In the genomic region with DNA sequence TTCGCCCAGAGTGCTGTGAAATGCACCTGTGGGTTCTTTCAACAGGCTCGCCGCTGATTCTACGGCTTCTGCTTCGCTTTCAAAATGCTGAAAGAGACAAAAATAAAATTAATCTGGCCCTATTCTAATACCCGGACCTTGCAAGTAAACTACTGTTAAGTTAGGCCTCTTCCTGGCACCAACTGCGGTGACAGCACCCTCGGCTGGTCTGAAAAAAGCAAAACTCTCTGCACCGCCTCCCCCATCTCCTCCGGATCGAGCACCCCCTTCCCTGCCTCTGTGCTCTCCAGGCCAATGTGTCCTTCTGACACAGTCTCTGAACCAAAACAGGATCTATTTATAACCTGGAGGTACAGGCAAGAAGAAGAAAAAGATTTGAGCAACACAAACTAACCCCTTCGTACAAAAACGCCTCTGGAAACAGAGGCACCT, we compare ENCODE assay signal across 8 cellular contexts. TPM values are rescaled to one million over a fixed set of nuclear protein-coding genes. Genes with fewer than 3 reads are reported as not detected.
DNase-seq lines count a peak whose midpoint lies in the region; ATAC-seq, FAIRE-seq and TF ChIP-seq lines count a peak whose summit lies in the region.

No MANE protein-coding gene starts in this region.

- peaks cover 21 to 33% of the 10 kb centered on the region in 2 donors for H3K4me1 ChIP-seq in thoracic aorta (ENCODE audit: control insufficient read depth in 1 of 2, low read depth in 2 of 2)

- ATAC-seq in HG03135 (IDR thresholded peaks at IDR 0.05; ENCODE audit: unreplicated experiment): peak; percentile 23
- peak; percentile 42 for ATAC-seq in thoracic aorta (ENCODE audit: insufficient number of reproducible peaks, low FRiP score, low read depth)

- FAIRE-seq in GM18507 (lab: Jason Lieb, UNC): peak; percentile 66

- POLR2A ChIA-PET in AG04450 (lab: Yijun Ruan, JAX): interaction anchor here (0.6 kb wide), 1 partner anchor 16 kb away, joined by 4 read pairs; no protein-coding TSS in a partner anchor

- H3K36me3 ChIP-seq in thoracic aorta: peaks cover 4% of the 10 kb centered on the region

- H3K27me3 ChIP-seq in AG04450 (ENCODE audit: control insufficient read depth, insufficient read depth, low read length) (no peaks in the 10 kb centered on the region), thoracic aorta (replicated peaks; ENCODE audit: insufficient read depth) (no peaks in the 10 kb centered on the region)

- no peak for TF ChIP-seq CTCF in AG04450 (IDR thresholded peaks at IDR 0.05; ENCODE audit: low read depth, low read length)
- TF ChIP-seq CTCF in thoracic aorta (IDR thresholded peaks at IDR 0.05): no peak

- H3K4me3 ChIP-seq in AG04450 (ENCODE audit: low read depth, low read length): peak overlapping the region; percentile 89
- peak overlapping the region; percentile 88 for H3K4me3 ChIP-seq in thoracic aorta

- peak overlapping the region; percentile 85 for H3K27ac ChIP-seq in AG04450 (ENCODE audit: low read depth, low read length)
- peak overlapping the region; percentile 94 to 99 for H3K27ac ChIP-seq in thoracic aorta

- CTCF ChIA-PET in AG04450 (lab: Charles Lee): interaction anchor here (0.9 kb wide), 1 partner anchor 80 kb away, joined by 5 read pairs; no protein-coding TSS in a partner anchor

- H3K9me3 ChIP-seq in AG04450 (ENCODE audit: control insufficient read depth, insufficient read depth, low read length) (no peaks in the 10 kb centered on the region; the same call in 1 of the 2 replicates), thoracic aorta (no peaks in the 10 kb centered on the region)

- DNase-seq in AG04450 (ENCODE audit: low read depth, low spot score): no peak
- no peak for DNase-seq in GM18507 (ENCODE audit: extremely low spot score, insufficient read length, low read depth)
- peak; percentile 91 for DNase-seq in RPMI8226
- DNase-seq in activated naive CD4-positive, alpha-beta T cell treated with Interleukin-2 at 50 U/mL for 16 hours: peak; percentile 57
- DNase-seq in germinal center (ENCODE audit: low spot score): peak; percentile 41
- peak in 52 of 56 donors; percentile 2 to 67 (median 44) for DNase-seq in nucleus accumbens (lab: John Stamatoyannopoulos, UW)
- peak; percentile 8 for DNase-seq in thoracic aorta (ENCODE audit: low spot score)

RNA-seq across cellular contexts. Expression of gene ATOSA, which starts 1.1 kb away (rescaled TPM):
- polyA plus RNA-seq in AG04450 (2011; rRNA removed): 20.9 and 23.9 TPM in 2 replicates
- polyA minus RNA-seq in AG04450 (2011; rRNA and poly(A)+ RNA removed): 21.7 and 29.1 TPM in 2 replicates
- 10 to 100 TPM; 47.8 to 59.4 TPM for total RNA-seq in thoracic aorta

Comparison
In these comparisons a context has a peak if more than half of its experiments do, and no peak if none do; other contexts are left out.
1. DNase-seq: peak in RPMI8226 (single experiment), activated naive CD4-positive, alpha-beta T cell treated with Interleukin-2 at 50 U/mL for 16 hours (single experiment), germinal center (single experiment), nucleus accumbens (52 of 56) and thoracic aorta (single experiment); none in AG04450 (single experiment) and GM18507 (single experiment).